In genomic region chr10:93435621-93436385, GRCh38 we compare ENCODE assay signal across 8 cellular contexts. TPM values are rescaled to one million over a fixed set of nuclear protein-coding genes. Genes with fewer than 3 reads are reported as not detected.
DNase-seq lines count a peak whose midpoint lies in the region; ATAC-seq and TF ChIP-seq lines count a peak whose summit lies in the region.

No MANE protein-coding gene starts in this region.

- H3K36me3 ChIP-seq in H7 (replicated peaks; ENCODE audit: control insufficient read depth, insufficient read depth, low read length) (no peaks in the 10 kb centered on the region), RWPE2 (ENCODE audit: low read depth) (peaks cover 67% of the 10 kb centered on the region), gastrocnemius medialis (no peaks in the 10 kb centered on the region)

- no peaks in the 10 kb centered on the region for H3K27me3 Mint-ChIP-seq in activated T-helper 2 cell treated with anti-CD3 and anti-CD28 coated beads, Interferon-gamma antibody, Interleukin-2, Interleukin-4, amounts not matched to agents 10 μg/mL and 5 μg/mL and 100 μg/mL, durations not matched to agents 14 hours and 24 hours and 36 hours (ENCODE audit: low read depth)

- H3K27ac Mint-ChIP-seq in activated T-helper 2 cell treated with anti-CD3 and anti-CD28 coated beads, Interferon-gamma antibody, Interleukin-2, Interleukin-4, amounts not matched to agents 10 μg/mL and 5 μg/mL and 100 μg/mL, durations not matched to agents 14 hours and 24 hours and 36 hours, result no peak overlapping the region

- no peak overlapping the region for H3K4me3 Mint-ChIP-seq in activated T-helper 2 cell treated with anti-CD3 and anti-CD28 coated beads, Interferon-gamma antibody, Interleukin-2, Interleukin-4, amounts not matched to agents 10 μg/mL and 5 μg/mL and 100 μg/mL, durations not matched to agents 14 hours and 24 hours and 36 hours (ENCODE audit: low read depth)

- no peak overlapping the region for H3K4me3 ChIP-seq in H7 (ENCODE audit: insufficient read depth, low read depth, low read length)
- no peak overlapping the region for H3K4me3 ChIP-seq in RWPE2 (ENCODE audit: severe bottlenecking)
- H3K4me3 ChIP-seq in fibroblast of villous mesenchyme (ENCODE audit: low read depth, low read length), result no peak overlapping the region
- H3K4me3 ChIP-seq in gastrocnemius medialis, result no peak overlapping the region

- H3K27me3 ChIP-seq in H7 (ENCODE audit: control insufficient read depth, insufficient read depth, low read length), result no peaks in the 10 kb centered on the region
- no peaks in the 10 kb centered on the region for H3K27me3 ChIP-seq in RWPE2 (ENCODE audit: insufficient read depth, poor library complexity, severe bottlenecking)
- H3K27me3 ChIP-seq in gastrocnemius medialis, result no peaks in the 10 kb centered on the region

- peak overlapping the region; percentile 99 for H3K27ac ChIP-seq in RWPE2 (ENCODE audit: poor library complexity, severe bottlenecking)
- peak overlapping the region; percentile 83 to 94 (median 92) for H3K27ac ChIP-seq in gastrocnemius medialis

- peaks cover 3% of the 10 kb centered on the region for H3K9me3 Mint-ChIP-seq in activated T-helper 2 cell treated with anti-CD3 and anti-CD28 coated beads, Interferon-gamma antibody, Interleukin-2, Interleukin-4, amounts not matched to agents 10 μg/mL and 5 μg/mL and 100 μg/mL, durations not matched to agents 14 hours and 24 hours and 36 hours

- ATAC-seq in RWPE2 (ENCODE audit: low read depth), result no peak
- peak in 1 of 2 donors; percentile 11 for ATAC-seq in gastrocnemius medialis
- ATAC-seq in GM21381 (IDR thresholded peaks at IDR 0.05; ENCODE audit: unreplicated experiment), result no peak
- no peak for ATAC-seq in GM18867 (IDR thresholded peaks at IDR 0.05; ENCODE audit: unreplicated experiment)
- no peak for ATAC-seq in GM21737 (IDR thresholded peaks at IDR 0.05; ENCODE audit: unreplicated experiment)

- DNase-seq in H7, result peak; percentile 58
- DNase-seq in RWPE2 (ENCODE audit: low spot score), result no peak
- peak; percentile 77 for DNase-seq in fibroblast of villous mesenchyme (ENCODE audit: low read depth)
- DNase-seq in gastrocnemius medialis, result no peak
- no peak for DNase-seq in activated T-helper 2 cell treated with anti-CD3 and anti-CD28 coated beads, Interferon-gamma antibody, Interleukin-2, Interleukin-4, amounts not matched to agents 10 μg/mL and 5 μg/mL and 100 μg/mL, durations not matched to agents 14 hours and 24 hours and 36 hours (ENCODE audit: low spot score)

- TF ChIP-seq CTCF in RWPE2 (IDR thresholded peaks at IDR 0.05; ENCODE audit: poor library complexity, severe bottlenecking) (no peak), fibroblast of villous mesenchyme (IDR thresholded peaks at IDR 0.05; ENCODE audit: insufficient read depth, low read depth, low read length) (no peak), gastrocnemius medialis (IDR thresholded peaks at IDR 0.05 in 4 of 5, conservative IDR thresholded peaks at IDR 0.05 in 1 of 5) (no peak)

- peaks cover 4% of the 10 kb centered on the region for H3K36me3 Mint-ChIP-seq in activated T-helper 2 cell treated with anti-CD3 and anti-CD28 coated beads, Interferon-gamma antibody, Interleukin-2, Interleukin-4, amounts not matched to agents 10 μg/mL and 5 μg/mL and 100 μg/mL, durations not matched to agents 14 hours and 24 hours and 36 hours (ENCODE audit: low read depth)

- H3K9me3 ChIP-seq in RWPE2 (ENCODE audit: severe bottlenecking), result no peaks in the 10 kb centered on the region
- no peaks in the 10 kb centered on the region for H3K9me3 ChIP-seq in gastrocnemius medialis

- H3K4me1 ChIP-seq in RWPE2 (ENCODE audit: insufficient read depth, poor library complexity, severe bottlenecking), result peaks cover 57% of the 10 kb centered on the region
- H3K4me1 ChIP-seq in gastrocnemius medialis, result peaks cover 29 to 41% of the 10 kb centered on the region in 2 donors

- TF ChIP-seq POLR2A in gastrocnemius medialis (IDR thresholded peaks at IDR 0.05), result no peak

- peaks cover 3% of the 10 kb centered on the region for H3K4me1 Mint-ChIP-seq in activated T-helper 2 cell treated with anti-CD3 and anti-CD28 coated beads, Interferon-gamma antibody, Interleukin-2, Interleukin-4, amounts not matched to agents 10 μg/mL and 5 μg/mL and 100 μg/mL, durations not matched to agents 14 hours and 24 hours and 36 hours (ENCODE audit: low read depth)

- in situ Hi-C loops in gastrocnemius medialis (cut with MboI; ENCODE audit: low sequenced_read_pairs in 4 of 4), result no loop called here

- intact Hi-C loops in gastrocnemius medialis (cut with DNase I; ENCODE audit: low total_unique reads), result loop anchor here (5.0 kb wide), 2 partner anchors 46 to 59 kb away; partner anchors contain the start of gene MYOF
- intact Hi-C loops in activated T-helper 2 cell treated with anti-CD3 and anti-CD28 coated beads, Interferon-gamma antibody, Interleukin-2, Interleukin-4, amounts not matched to agents 10 μg/mL and 5 μg/mL and 100 μg/mL, durations not matched to agents 14 hours and 24 hours and 36 hours (cut with micrococcal nuclease), result no loop called here

RNA-seq across cellular contexts. Expression of gene MYOF, which starts 46.3 kb away (rescaled TPM):
- total RNA-seq in H7 (2014; rRNA removed; shearing (Covaris generic)), result 2.8 and 3.0 TPM in 2 replicates
- total RNA-seq in fibroblast of villous mesenchyme (263 and 323 TPM in 2 replicates), gastrocnemius medialis (10 to 100 TPM in 1 of 4 donors, 1 to 10 TPM in 3; 4.1 to 10.3 (median 6.3) TPM)
- total RNA-seq in activated T-helper 2 cell treated with anti-CD3 and anti-CD28 coated beads, Interferon-gamma antibody, Interleukin-2, Interleukin-4, amounts not matched to agents 10 μg/mL and 5 μg/mL and 100 μg/mL, durations not matched to agents 14 hours and 24 hours and 36 hours, result 32.5 and 33.2 TPM in 2 replicates

Comparison
In these comparisons a context has a peak if more than half of its experiments do, and no peak if none do; other contexts are left out.
1. DNase-seq: peak in H7 (single experiment) and fibroblast of villous mesenchyme (single experiment); none in RWPE2 (single experiment), gastrocnemius medialis (0 of 2) and activated T-helper 2 cell treated with anti-CD3 and anti-CD28 coated beads, Interferon-gamma antibody, Interleukin-2, Interleukin-4, amounts not matched to agents 10 μg/mL and 5 μg/mL and 100 μg/mL, durations not matched to agents 14 hours and 24 hours and 36 hours (single experiment).